In genomic region chr18:72504866-72505265, GRCh38 we compare ENCODE assay signal across 37 cellular contexts. TPM values are rescaled to one million over a fixed set of nuclear protein-coding genes. Genes with fewer than 3 reads are reported as not detected.
"Had no signal": no experiment of that assay in that cellular context is flagged by ENCODE, and none has a peak within 500 bp of the region (broad histone marks: within the 10 kb centered on the region; RNA-seq: fewer than 3 reads in every experiment).

No MANE protein-coding gene starts in this region.

- H3K9me3 ChIP-seq: MG63 had no signal

- H3K4me2 ChIP-seq: KMS-11 had no signal

- H3K4me3 ChIP-seq: MG63 had no signal

- H3K27me3 ChIP-seq: MG63 had no signal

- DNase-seq: Karpas-422, Kasumi-1, MG63, MM.1S, MV-4-11, NCI-H1048, NCI-H1092, NCI-H1092 treated with DMSO at 0.1 percent for 48 hours, NCI-H1105, NCI-H1105 treated with DMSO at 0.1 percent for 48 hours, NCI-H1417, NCI-H1417 treated with DMSO at 0.1 percent for 48 hours, NCI-H1436, NCI-H1436 treated with DMSO at 0.1 percent for 48 hours, NCI-H146, NCI-H1694, NCI-H1694 treated with DMSO at 0.1 percent for 48 hours, NCI-H187, NCI-H187 treated with DMSO at 0.1 percent for 48 hours, NCI-H1930, NCI-H2029, NCI-H2029 treated with DMSO at 0.1 percent for 48 hours, NCI-H2081, NCI-H2081 treated with DMSO at 0.1 percent for 48 hours, NCI-H2107, NCI-H2171, NCI-H2171 treated with DMSO at 0.1 percent for 48 hours, NCI-H2227 treated with DMSO at 0.1 percent for 48 hours, NCI-H226, NCI-H345, NCI-H446, NCI-H446 treated with DMSO at 0.1 percent for 48 hours, NCI-H510A had no signal

- H3K9ac ChIP-seq: KMS-11 had no signal

- H3K27ac ChIP-seq: KMS-11 had no signal

- H3K36me3 ChIP-seq: MG63 had no signal

RNA-seq across cellular contexts. Expression of gene CBLN2, which starts 39.3 kb away (rescaled TPM):
- total RNA-seq: LHCN-M2, M059J, MCF 10A had no signal
